1 cellular context compared by ENCODE assay signal in the genomic region with DNA sequence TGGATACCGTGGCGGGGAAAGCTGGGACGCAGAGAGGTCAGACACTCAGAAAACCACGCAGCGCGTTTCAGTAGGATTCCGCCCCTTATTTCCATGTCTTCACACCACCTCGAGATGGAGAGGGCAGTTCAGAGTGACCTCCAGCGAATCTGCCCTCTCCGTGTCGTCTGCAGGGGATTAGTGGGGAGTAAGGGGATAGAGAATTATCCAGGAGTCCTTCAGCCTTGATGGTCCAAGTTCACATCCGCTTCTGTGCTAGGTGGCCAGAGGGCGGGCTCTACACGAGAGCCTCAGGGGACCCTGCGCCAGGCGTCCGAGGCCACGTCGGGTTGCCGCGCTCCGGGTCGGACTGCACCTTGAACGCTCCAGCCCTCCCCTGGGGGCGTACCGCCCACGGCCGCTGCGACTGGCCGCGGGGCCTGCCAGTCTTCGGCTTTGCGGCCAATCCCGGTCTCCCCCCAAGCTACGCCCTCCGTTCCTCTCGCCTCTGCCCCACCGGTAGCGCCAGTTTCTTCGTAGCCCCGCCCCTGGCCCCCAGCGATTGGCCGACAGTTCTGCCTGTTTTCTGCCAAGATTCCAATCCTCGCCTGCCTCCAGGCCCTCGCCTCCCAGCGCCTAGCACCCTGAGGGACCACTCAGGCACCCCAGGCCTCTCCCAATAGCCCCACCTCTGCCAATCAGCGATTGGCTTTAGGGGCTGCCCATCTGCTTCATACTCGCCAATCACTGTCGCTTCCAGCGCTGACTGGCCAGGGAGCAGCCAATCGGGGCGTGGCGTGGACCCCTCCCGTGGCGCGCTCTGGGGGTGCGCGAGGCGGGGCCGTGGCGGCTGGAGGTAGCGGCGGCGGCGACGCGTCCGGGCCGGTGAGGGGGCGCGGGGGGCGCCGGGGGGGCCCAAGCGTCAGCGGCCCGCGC.
TF ChIP-seq lines count a peak whose summit lies in the region.

A gene with protein sequence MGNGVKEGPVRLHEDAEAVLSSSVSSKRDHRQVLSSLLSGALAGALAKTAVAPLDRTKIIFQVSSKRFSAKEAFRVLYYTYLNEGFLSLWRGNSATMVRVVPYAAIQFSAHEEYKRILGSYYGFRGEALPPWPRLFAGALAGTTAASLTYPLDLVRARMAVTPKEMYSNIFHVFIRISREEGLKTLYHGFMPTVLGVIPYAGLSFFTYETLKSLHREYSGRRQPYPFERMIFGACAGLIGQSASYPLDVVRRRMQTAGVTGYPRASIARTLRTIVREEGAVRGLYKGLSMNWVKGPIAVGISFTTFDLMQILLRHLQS (plus strand): TSS at position 812 of the 915 bp plus-strand sequence. CDS start 32,131 bp downstream, outside the sequence.

TF ChIP-seq in K562, 482 proteins besides CTCF, POLR2A, EP300 and RAD21 (continued from another document and continues in another):
- TF ChIP-seq, protein P1, sequence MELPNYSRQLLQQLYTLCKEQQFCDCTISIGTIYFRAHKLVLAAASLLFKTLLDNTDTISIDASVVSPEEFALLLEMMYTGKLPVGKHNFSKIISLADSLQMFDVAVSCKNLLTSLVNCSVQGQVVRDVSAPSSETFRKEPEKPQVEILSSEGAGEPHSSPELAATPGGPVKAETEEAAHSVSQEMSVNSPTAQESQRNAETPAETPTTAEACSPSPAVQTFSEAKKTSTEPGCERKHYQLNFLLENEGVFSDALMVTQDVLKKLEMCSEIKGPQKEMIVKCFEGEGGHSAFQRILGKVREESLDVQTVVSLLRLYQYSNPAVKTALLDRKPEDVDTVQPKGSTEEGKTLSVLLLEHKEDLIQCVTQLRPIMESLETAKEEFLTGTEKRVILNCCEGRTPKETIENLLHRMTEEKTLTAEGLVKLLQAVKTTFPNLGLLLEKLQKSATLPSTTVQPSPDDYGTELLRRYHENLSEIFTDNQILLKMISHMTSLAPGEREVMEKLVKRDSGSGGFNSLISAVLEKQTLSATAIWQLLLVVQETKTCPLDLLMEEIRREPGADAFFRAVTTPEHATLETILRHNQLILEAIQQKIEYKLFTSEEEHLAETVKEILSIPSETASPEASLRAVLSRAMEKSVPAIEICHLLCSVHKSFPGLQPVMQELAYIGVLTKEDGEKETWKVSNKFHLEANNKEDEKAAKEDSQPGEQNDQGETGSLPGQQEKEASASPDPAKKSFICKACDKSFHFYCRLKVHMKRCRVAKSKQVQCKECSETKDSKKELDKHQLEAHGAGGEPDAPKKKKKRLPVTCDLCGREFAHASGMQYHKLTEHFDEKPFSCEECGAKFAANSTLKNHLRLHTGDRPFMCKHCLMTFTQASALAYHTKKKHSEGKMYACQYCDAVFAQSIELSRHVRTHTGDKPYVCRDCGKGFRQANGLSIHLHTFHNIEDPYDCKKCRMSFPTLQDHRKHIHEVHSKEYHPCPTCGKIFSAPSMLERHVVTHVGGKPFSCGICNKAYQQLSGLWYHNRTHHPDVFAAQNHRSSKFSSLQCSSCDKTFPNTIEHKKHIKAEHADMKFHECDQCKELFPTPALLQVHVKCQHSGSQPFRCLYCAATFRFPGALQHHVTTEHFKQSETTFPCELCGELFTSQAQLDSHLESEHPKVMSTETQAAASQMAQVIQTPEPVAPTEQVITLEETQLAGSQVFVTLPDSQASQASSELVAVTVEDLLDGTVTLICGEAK (IDR thresholded peaks at IDR 0.05) = peak; percentile 50; the same call in 1 of the 2 replicates
- TF ChIP-seq, protein P1 (CRISPR knock-in tag; IDR thresholded peaks at IDR 0.05) = no peak
- TF ChIP-seq HNRNPUL1 (IDR thresholded peaks at IDR 0.05; ENCODE audit: low read length) (no peak), EZH2 (IDR thresholded peaks at IDR 0.05; ENCODE audit: borderline replicate concordance, low read depth, low read length) (no peak), NFYB (IDR thresholded peaks at IDR 0.05; ENCODE audit: extremely low read depth, insufficient read length) (peak; percentile 83), FOSL1 (tag; conservative IDR thresholded peaks at IDR 0.05) (no peak), THRAP3 (IDR thresholded peaks at IDR 0.05; ENCODE audit: borderline replicate concordance) (no peak; the same call in 1 of the 2 replicates), MEF2D (tag; conservative IDR thresholded peaks at IDR 0.05; ENCODE audit: low read depth) (no peak), ZNF695 (CRISPR knock-in tag; IDR thresholded peaks at IDR 0.05) (no peak), CSDE1 (IDR thresholded peaks at IDR 0.05) (no peak), SREBF2 (CRISPR knock-in tag; IDR thresholded peaks at IDR 0.05) (no peak), HDAC6 (IDR thresholded peaks at IDR 0.05; ENCODE audit: low read depth, low read length) (no peak), NFIX (CRISPR knock-in tag; IDR thresholded peaks at IDR 0.05; ENCODE audit: low read depth) (no peak), POLR2AphosphoS2 (IDR thresholded peaks at IDR 0.05; ENCODE audit: low read length) (peak; percentile 75; the same call in 1 of the 2 replicates), PYGO2 (tag; IDR thresholded peaks at IDR 0.05) (no peak), TFAM (CRISPR knock-in tag; conservative IDR thresholded peaks at IDR 0.05) (no peak), ELF4 (CRISPR knock-in tag; IDR thresholded peaks at IDR 0.05) (peak; percentile 11; the same call in 1 of the 2 replicates), SUPT5H (IDR thresholded peaks at IDR 0.05) (peak; percentile 80), MYNN (IDR thresholded peaks at IDR 0.05) (no peak), MYNN (CRISPR knock-in tag; IDR thresholded peaks at IDR 0.05) (no peak), C11orf30 (IDR thresholded peaks at IDR 0.05; ENCODE audit: low read depth) (peak; percentile 52), CBFA2T3 (IDR thresholded peaks at IDR 0.05) (no peak)
- TF ChIP-seq, protein P2, sequence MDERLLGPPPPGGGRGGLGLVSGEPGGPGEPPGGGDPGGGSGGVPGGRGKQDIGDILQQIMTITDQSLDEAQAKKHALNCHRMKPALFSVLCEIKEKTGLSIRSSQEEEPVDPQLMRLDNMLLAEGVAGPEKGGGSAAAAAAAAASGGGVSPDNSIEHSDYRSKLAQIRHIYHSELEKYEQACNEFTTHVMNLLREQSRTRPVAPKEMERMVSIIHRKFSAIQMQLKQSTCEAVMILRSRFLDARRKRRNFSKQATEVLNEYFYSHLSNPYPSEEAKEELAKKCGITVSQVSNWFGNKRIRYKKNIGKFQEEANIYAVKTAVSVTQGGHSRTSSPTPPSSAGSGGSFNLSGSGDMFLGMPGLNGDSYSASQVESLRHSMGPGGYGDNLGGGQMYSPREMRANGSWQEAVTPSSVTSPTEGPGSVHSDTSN (CRISPR knock-in tag; IDR thresholded peaks at IDR 0.05; ENCODE audit: low read depth) = peak; percentile 93
- TF ChIP-seq, protein P2 (tag; conservative IDR thresholded peaks at IDR 0.05; ENCODE audit: low read depth) = peak; percentile 100
- TF ChIP-seq, protein P3, sequence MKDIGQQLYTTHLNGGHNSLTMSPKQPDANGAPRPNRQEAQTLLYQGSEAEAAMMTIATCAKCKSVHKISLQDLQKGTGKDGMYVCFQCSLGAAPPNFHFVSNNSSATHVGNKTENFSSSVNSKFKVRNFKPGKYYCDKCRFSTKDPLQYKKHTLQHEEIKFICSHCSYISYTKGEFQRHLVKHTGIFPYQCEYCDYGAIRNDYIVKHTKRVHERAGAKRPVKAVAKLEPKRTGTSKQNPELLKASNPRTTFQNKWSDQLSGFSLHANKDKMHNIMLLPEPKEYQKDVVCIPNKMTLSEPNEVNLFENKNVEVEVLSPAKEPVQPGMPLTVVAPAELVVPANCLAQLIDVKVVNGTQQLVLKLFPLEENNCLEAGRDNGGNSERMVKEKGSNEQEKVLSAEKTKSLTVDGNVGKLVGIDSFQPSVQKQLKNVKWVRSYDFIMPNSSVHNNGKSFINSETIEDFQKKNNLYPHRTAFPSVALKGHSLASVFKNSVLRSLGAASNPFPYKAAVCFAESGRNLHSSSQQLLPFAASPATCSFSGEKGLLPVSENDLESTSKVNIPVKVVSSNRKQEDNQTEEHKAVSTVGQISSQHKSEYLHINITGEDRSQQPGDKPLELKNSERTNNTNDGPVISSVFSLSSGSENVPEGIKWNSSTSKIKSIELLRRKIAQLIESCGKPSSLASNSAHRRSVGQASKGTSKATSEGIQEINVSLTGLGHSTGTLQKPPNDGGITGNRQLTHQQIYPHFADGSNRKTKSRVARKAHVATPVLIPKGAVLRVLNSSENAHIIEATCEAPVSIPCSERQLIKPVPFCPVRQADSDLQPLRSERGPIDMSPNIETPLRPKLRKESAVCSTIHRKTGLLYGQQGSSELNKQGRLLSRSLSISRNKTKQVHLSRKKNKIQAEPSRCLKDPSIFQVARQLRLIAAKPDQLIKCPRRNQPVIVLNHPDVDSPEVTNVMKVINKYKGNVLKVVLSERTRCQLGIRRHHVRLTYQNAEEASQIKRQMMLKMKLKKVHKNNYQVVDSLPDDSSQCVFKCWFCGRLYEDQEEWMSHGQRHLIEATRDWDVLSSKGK (CRISPR knock-in tag; IDR thresholded peaks at IDR 0.05) = no peak
- TF ChIP-seq, protein P4, sequence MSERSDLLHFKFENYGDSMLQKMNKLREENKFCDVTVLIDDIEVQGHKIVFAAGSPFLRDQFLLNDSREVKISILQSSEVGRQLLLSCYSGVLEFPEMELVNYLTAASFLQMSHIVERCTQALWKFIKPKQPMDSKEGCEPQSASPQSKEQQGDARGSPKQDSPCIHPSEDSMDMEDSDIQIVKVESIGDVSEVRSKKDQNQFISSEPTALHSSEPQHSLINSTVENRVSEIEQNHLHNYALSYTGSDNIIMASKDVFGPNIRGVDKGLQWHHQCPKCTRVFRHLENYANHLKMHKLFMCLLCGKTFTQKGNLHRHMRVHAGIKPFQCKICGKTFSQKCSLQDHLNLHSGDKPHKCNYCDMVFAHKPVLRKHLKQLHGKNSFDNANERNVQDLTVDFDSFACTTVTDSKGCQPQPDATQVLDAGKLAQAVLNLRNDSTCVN (CRISPR knock-in tag; IDR thresholded peaks at IDR 0.05) = 0 out of 2 replicates have a peak, but pooled peaks have one; percentile 9
- TF ChIP-seq, protein P5, sequence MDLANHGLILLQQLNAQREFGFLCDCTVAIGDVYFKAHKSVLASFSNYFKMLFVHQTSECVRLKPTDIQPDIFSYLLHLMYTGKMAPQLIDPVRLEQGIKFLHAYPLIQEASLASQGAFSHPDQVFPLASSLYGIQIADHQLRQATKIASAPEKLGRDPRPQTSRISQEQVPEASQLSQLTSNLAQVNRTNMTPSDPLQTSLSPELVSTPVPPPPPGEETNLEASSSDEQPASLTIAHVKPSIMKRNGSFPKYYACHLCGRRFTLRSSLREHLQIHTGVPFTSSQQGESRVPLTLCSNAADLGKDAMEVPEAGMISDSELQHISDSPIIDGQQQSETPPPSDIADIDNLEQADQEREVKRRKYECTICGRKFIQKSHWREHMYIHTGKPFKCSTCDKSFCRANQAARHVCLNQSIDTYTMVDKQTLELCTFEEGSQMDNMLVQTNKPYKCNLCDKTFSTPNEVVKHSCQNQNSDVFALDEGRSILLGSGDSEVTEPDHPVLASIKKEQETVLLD (IDR thresholded peaks at IDR 0.05) = no peak
- TF ChIP-seq, protein P6, sequence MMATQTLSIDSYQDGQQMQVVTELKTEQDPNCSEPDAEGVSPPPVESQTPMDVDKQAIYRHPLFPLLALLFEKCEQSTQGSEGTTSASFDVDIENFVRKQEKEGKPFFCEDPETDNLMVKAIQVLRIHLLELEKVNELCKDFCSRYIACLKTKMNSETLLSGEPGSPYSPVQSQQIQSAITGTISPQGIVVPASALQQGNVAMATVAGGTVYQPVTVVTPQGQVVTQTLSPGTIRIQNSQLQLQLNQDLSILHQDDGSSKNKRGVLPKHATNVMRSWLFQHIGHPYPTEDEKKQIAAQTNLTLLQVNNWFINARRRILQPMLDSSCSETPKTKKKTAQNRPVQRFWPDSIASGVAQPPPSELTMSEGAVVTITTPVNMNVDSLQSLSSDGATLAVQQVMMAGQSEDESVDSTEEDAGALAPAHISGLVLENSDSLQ (IDR thresholded peaks at IDR 0.05) = peak; percentile 100
- TF ChIP-seq, protein P7, sequence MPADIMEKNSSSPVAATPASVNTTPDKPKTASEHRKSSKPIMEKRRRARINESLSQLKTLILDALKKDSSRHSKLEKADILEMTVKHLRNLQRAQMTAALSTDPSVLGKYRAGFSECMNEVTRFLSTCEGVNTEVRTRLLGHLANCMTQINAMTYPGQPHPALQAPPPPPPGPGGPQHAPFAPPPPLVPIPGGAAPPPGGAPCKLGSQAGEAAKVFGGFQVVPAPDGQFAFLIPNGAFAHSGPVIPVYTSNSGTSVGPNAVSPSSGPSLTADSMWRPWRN (IDR thresholded peaks at IDR 0.05; ENCODE audit: low read depth) = no peak
- TF ChIP-seq, protein P8, sequence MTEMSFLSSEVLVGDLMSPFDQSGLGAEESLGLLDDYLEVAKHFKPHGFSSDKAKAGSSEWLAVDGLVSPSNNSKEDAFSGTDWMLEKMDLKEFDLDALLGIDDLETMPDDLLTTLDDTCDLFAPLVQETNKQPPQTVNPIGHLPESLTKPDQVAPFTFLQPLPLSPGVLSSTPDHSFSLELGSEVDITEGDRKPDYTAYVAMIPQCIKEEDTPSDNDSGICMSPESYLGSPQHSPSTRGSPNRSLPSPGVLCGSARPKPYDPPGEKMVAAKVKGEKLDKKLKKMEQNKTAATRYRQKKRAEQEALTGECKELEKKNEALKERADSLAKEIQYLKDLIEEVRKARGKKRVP (CRISPR knock-in tag; IDR thresholded peaks at IDR 0.05) = no peak
